Comparison of ENCODE assay signal across 11 cellular contexts in genomic region chr17:13671771-13672170, GRCh38.
A peak's percentile ranks its signal among the peaks of the same experiment; 100 is the strongest.
DNase-seq lines count a peak whose midpoint lies in the region; ATAC-seq and TF ChIP-seq lines count a peak whose summit lies in the region.
"Had no signal": no experiment of that assay in that cellular context is flagged by ENCODE, and none has a peak within 500 bp of the region (broad histone marks: within the 10 kb centered on the region; RNA-seq: fewer than 3 reads in every experiment).

No MANE protein-coding gene starts in this region.

- H3K9me3 ChIP-seq in HEK293 (ENCODE audit: control insufficient read depth, insufficient read depth, low read depth, low read length) (no peaks in the 10 kb centered on the region), mesenchymal stem cell (ENCODE audit: control insufficient read depth, low read length) (peaks cover 54% of the 10 kb centered on the region), gastrocnemius medialis (peaks cover 0 to 2% (median 0%) of the 10 kb centered on the region in 3 donors)

- H3K9me3 Mint-ChIP-seq in WTC11 (peaks cover 10% of the 10 kb centered on the region), endothelial cell (ENCODE audit: unreplicated experiment) (no peaks in the 10 kb centered on the region)

- no peak overlapping the region for H3K4me2 ChIP-seq in mesenchymal stem cell (ENCODE audit: low read length, poor library complexity, severe bottlenecking)

- no peaks in the 10 kb centered on the region for H3K79me1 ChIP-seq in mesenchymal stem cell (replicated peaks; ENCODE audit: low read length, poor library complexity, severe bottlenecking)

- H3K27me3 Mint-ChIP-seq in WTC11 (ENCODE audit: low read depth) = no peaks in the 10 kb centered on the region
- H3K27me3 Mint-ChIP-seq in endothelial cell (ENCODE audit: unreplicated experiment) = no peaks in the 10 kb centered on the region

- no peak overlapping the region for H3K27ac Mint-ChIP-seq in WTC11
- H3K27ac Mint-ChIP-seq in endothelial cell (ENCODE audit: unreplicated experiment) = no peak overlapping the region

- H4K8ac ChIP-seq in mesenchymal stem cell (ENCODE audit: low read length) = peak overlapping the region; percentile 55

- no peak overlapping the region for H3K18ac ChIP-seq in mesenchymal stem cell (ENCODE audit: low read depth in 1 of 2, low read length in 2 of 2)

- no peak for DNase-seq in activated CD4-positive, CD25-positive, alpha-beta regulatory T cell treated with anti-CD3 and anti-CD28 coated beads, Interleukin-2, amount 50 U/mL, for 72 hours
- peak; percentile 20 for DNase-seq in WTC11 (ENCODE audit: low spot score)
- DNase-seq in mesenchymal stem cell = peak; percentile 41
- DNase-seq in endothelial cell (ENCODE audit: low spot score) = no peak
- DNase-seq in gastrocnemius medialis = no peak
- DNase-seq in HPDE6-E6E7 (ENCODE audit: extremely low spot score) = no peak
- DNase-seq: NCI-H1930, retina had no signal

- no peaks in the 10 kb centered on the region for H3K4me1 ChIP-seq in HEK293 (ENCODE audit: control insufficient read depth, insufficient read depth, low read length)
- peaks cover 3% of the 10 kb centered on the region for H3K4me1 ChIP-seq in mesenchymal stem cell (ENCODE audit: control insufficient read depth, insufficient read depth, low read depth, low read length)
- H3K4me1 ChIP-seq in gastrocnemius medialis = no peaks in the 10 kb centered on the region

- no peak for TF ChIP-seq POLR2A in gastrocnemius medialis (IDR thresholded peaks at IDR 0.05)

- no peak overlapping the region for H3K9ac ChIP-seq in mesenchymal stem cell (ENCODE audit: low read length)

- H2BK120ac ChIP-seq in mesenchymal stem cell (ENCODE audit: low read depth, low read length) = no peak overlapping the region

- intact Hi-C loops in gastrocnemius medialis (cut with DNase I; ENCODE audit: low total_unique reads) = no loop called here

- no peak overlapping the region for H2BK5ac ChIP-seq in mesenchymal stem cell (ENCODE audit: low read depth, low read length, poor library complexity, severe bottlenecking)

- H3K4me3 Mint-ChIP-seq in WTC11 = no peak overlapping the region
- no peak overlapping the region for H3K4me3 Mint-ChIP-seq in endothelial cell (ENCODE audit: unreplicated experiment)

- no peak overlapping the region for H3K4ac ChIP-seq in mesenchymal stem cell (ENCODE audit: low read depth in 1 of 2, low read length in 2 of 2)

- no peak overlapping the region for H3K14ac ChIP-seq in mesenchymal stem cell (ENCODE audit: low read length in 2 of 2)

- ATAC-seq in activated CD4-positive, CD25-positive, alpha-beta regulatory T cell treated with anti-CD3 and anti-CD28 coated beads, Interleukin-2, amount 50 U/mL, for 24 hours = peak; percentile 17 to 48
- ATAC-seq in WTC11 (peak; percentile 60), gastrocnemius medialis (no peak)
- ATAC-seq: GM12878 had no signal

- H3K27ac ChIP-seq in HEK293 (ENCODE audit: extremely low read depth, low read depth, low read length) (no peak overlapping the region), mesenchymal stem cell (ENCODE audit: low read length, poor library complexity, severe bottlenecking) (no peak overlapping the region), gastrocnemius medialis (no peak overlapping the region)

- 74% methylated on average over 8 of the region's 8 CpGs for WGBS in mesenchymal stem cell

- no peaks in the 10 kb centered on the region for H3K27me3 ChIP-seq in mesenchymal stem cell (ENCODE audit: control insufficient read depth in 1 of 2, insufficient read depth in 1 of 2, low read length in 2 of 2)
- H3K27me3 ChIP-seq in gastrocnemius medialis = no peaks in the 10 kb centered on the region

- no peaks in the 10 kb centered on the region for H3K36me3 ChIP-seq in HEK293 (ENCODE audit: control insufficient read depth in 2 of 2, insufficient read depth in 1 of 2, low read length in 2 of 2)
- H3K36me3 ChIP-seq in mesenchymal stem cell (ENCODE audit: control insufficient read depth in 1 of 2, insufficient read depth in 2 of 2, low read depth in 1 of 2, low read length in 2 of 2) = no peaks in the 10 kb centered on the region
- no peaks in the 10 kb centered on the region for H3K36me3 ChIP-seq in gastrocnemius medialis

- CTCF ChIA-PET in HEK293 (lab: Yijun Ruan, JAX) = interaction anchor here (0.6 kb wide), 1 partner anchor 83 kb away, joined by 3 read pairs; no protein-coding TSS in a partner anchor
- CTCF ChIA-PET in WTC11 (lab: Charles Lee) = interaction anchor here (0.6 to 0.8 kb wide), 2 partner anchors 45 to 73 kb away, joined by 3 read pairs; no protein-coding TSS in a partner anchor

- POLR2A ChIA-PET in HEK293 (lab: Yijun Ruan, JAX) (interaction anchor here (1.0 kb wide), 1 partner anchor 45 kb away, joined by 3 read pairs; no protein-coding TSS in a partner anchor), WTC11 (lab: Charles Lee) (no interaction called here)

- in situ Hi-C loops in gastrocnemius medialis (cut with MboI; ENCODE audit: low sequenced_read_pairs in 4 of 4) = no loop called here

- H3K4me3 ChIP-seq in HEK293 (ENCODE audit: low read depth, low read length) = no peak overlapping the region
- H3K4me3 ChIP-seq in mesenchymal stem cell (ENCODE audit: insufficient read depth in 1 of 2, low read depth in 1 of 2, low read length in 2 of 2) = no peak overlapping the region
- H3K4me3 ChIP-seq in gastrocnemius medialis = no peak overlapping the region
- H3K4me3 ChIP-seq: GM12878 had no signal

- H3K36me3 Mint-ChIP-seq in WTC11 = peaks cover 4% of the 10 kb centered on the region
- H3K36me3 Mint-ChIP-seq in endothelial cell (ENCODE audit: low read depth, unreplicated experiment) = no peaks in the 10 kb centered on the region

- no peak overlapping the region for H2AFZ ChIP-seq in mesenchymal stem cell (ENCODE audit: low read depth, low read length)

- H3K4me1 Mint-ChIP-seq in WTC11 (peaks cover 17% of the 10 kb centered on the region), endothelial cell (ENCODE audit: unreplicated experiment) (no peaks in the 10 kb centered on the region)

- H2BK12ac ChIP-seq in mesenchymal stem cell (ENCODE audit: low read length in 2 of 2) = no peak overlapping the region

- no peak overlapping the region for H4K91ac ChIP-seq in mesenchymal stem cell (ENCODE audit: low read length)

- TF ChIP-seq CTCF in HEK293 (tag by site-specific recombination; IDR thresholded peaks at IDR 0.05) = no peak
- TF ChIP-seq CTCF in WTC11 (IDR thresholded peaks at IDR 0.05) = no peak
- TF ChIP-seq CTCF in endothelial cell (IDR thresholded peaks at IDR 0.05; ENCODE audit: unreplicated experiment) = no peak
- TF ChIP-seq CTCF in gastrocnemius medialis (IDR thresholded peaks at IDR 0.05 in 4 of 5, conservative IDR thresholded peaks at IDR 0.05 in 1 of 5) = no peak

- no peak overlapping the region for H2BK15ac ChIP-seq in mesenchymal stem cell (ENCODE audit: low read depth, poor library complexity, severe bottlenecking)

- H3K23ac ChIP-seq in mesenchymal stem cell (ENCODE audit: low read length in 2 of 2) = no peak overlapping the region

- no peak overlapping the region for H2AK5ac ChIP-seq in mesenchymal stem cell (ENCODE audit: low read length, severe bottlenecking)

TF ChIP-seq in HEK293, 187 proteins besides CTCF, POLR2A, EP300 and RAD21 (continues in another document):
- TF ChIP-seq MYNN (tag by site-specific recombination; IDR thresholded peaks at IDR 0.05; ENCODE audit: borderline replicate concordance) = no peak

TF ChIP-seq in WTC11, 78 proteins besides CTCF, POLR2A, EP300 and RAD21:
- TF ChIP-seq HMGA2 (CRISPR knock-in tag; IDR thresholded peaks at IDR 0.05) (no peak), ZNF425 (CRISPR knock-in tag; conservative IDR thresholded peaks at IDR 0.05) (no peak), MLX (CRISPR knock-in tag; IDR thresholded peaks at IDR 0.05) (no peak), ZNF671 (CRISPR knock-in tag; IDR thresholded peaks at IDR 0.05) (no peak), PREB (CRISPR knock-in tag; IDR thresholded peaks at IDR 0.05; ENCODE audit: borderline replicate concordance) (no peak)

Comparison
In these comparisons a context has a peak if more than half of its experiments do, and no peak if none do; other contexts are left out.
1. ATAC-seq: peak in activated CD4-positive, CD25-positive, alpha-beta regulatory T cell treated with anti-CD3 and anti-CD28 coated beads, Interleukin-2, amount 50 U/mL, for 24 hours (2 of 2) and WTC11 (single experiment); none in gastrocnemius medialis (0 of 2).
2. DNase-seq: peak in WTC11 (single experiment) and mesenchymal stem cell (single experiment); none in activated CD4-positive, CD25-positive, alpha-beta regulatory T cell treated with anti-CD3 and anti-CD28 coated beads, Interleukin-2, amount 50 U/mL, for 72 hours (single experiment), endothelial cell (single experiment), gastrocnemius medialis (0 of 2) and HPDE6-E6E7 (single experiment).